1 cellular context compared by ENCODE assay signal in genomic region chr19:11091343-11092153, GRCh38.
TF ChIP-seq lines count a peak whose summit lies in the region.

No MANE protein-coding gene starts in this region.

TF ChIP-seq in GM12878, 131 proteins besides CTCF, POLR2A, EP300 and RAD21 (continued from another document and continues in another):
- TF ChIP-seq ATF2 (IDR thresholded peaks at IDR 0.05; ENCODE audit: low read length) (no peak), SIN3A (IDR thresholded peaks at IDR 0.05; ENCODE audit: low read depth, low read length) (no peak), ZNF592 (IDR thresholded peaks at IDR 0.05) (no peak), YY1 (IDR thresholded peaks at IDR 0.05; ENCODE audit: low read depth, low read length) (no peak), NKRF (conservative IDR thresholded peaks at IDR 0.05) (0 out of 2 replicates have a peak, but pooled peaks have one; percentile 31), BMI1 (IDR thresholded peaks at IDR 0.05; ENCODE audit: borderline replicate concordance) (peak; percentile 73), STAT1 (conservative IDR thresholded peaks at IDR 0.05) (no peak), SKIL (IDR thresholded peaks at IDR 0.05; ENCODE audit: low read depth, poor library complexity, severe bottlenecking) (no peak), PKNOX1 (IDR thresholded peaks at IDR 0.05) (no peak), KAT2A (conservative IDR thresholded peaks at IDR 0.05; ENCODE audit: control insufficient read depth, low read depth, low read length) (no peak), HDGF (IDR thresholded peaks at IDR 0.05) (no peak), REST (IDR thresholded peaks at IDR 0.05; ENCODE audit: low read depth, low read length) (no peak), CREB1 (IDR thresholded peaks at IDR 0.05; ENCODE audit: low read depth) (no peak), TBL1XR1 (IDR thresholded peaks at IDR 0.05; ENCODE audit: low read depth, low read length) (no peak), NFIC (IDR thresholded peaks at IDR 0.05; ENCODE audit: low read depth, low read length) (no peak), USF2 (IDR thresholded peaks at IDR 0.05; ENCODE audit: borderline replicate concordance, low read depth, low read length) (no peak), DPF2 (IDR thresholded peaks at IDR 0.05) (0 out of 2 replicates have a peak, but pooled peaks have one; percentile 14), ZNF687 (IDR thresholded peaks at IDR 0.05) (0 out of 2 replicates have a peak, but pooled peaks have one; percentile 27), BCL11A (IDR thresholded peaks at IDR 0.05; ENCODE audit: low read depth, low read length) (no peak), ZBED1 (IDR thresholded peaks at IDR 0.05; ENCODE audit: borderline replicate concordance) (no peak), ZBTB33 (IDR thresholded peaks at IDR 0.05) (no peak), SUZ12 (IDR thresholded peaks at IDR 0.05; ENCODE audit: unreplicated experiment) (no peak), POLR2AphosphoS5 (IDR thresholded peaks at IDR 0.05; ENCODE audit: low read length) (peak; percentile 35; the same call in 1 of the 2 replicates), KDM1A (IDR thresholded peaks at IDR 0.05; ENCODE audit: borderline replicate concordance) (no peak), BCLAF1 (IDR thresholded peaks at IDR 0.05) (no peak), CEBPB (IDR thresholded peaks at IDR 0.05; ENCODE audit: borderline replicate concordance in 1 of 2, low read depth in 2 of 2, low read length in 2 of 2) (no peak), TCF7 (IDR thresholded peaks at IDR 0.05; ENCODE audit: borderline replicate concordance) (no peak), EGR1 (IDR thresholded peaks at IDR 0.05; ENCODE audit: borderline replicate concordance in 1 of 2, low read depth in 2 of 2, low read length in 2 of 2) (no peak)
